ENCODE assay signal across 36 cellular contexts in genomic region chr13:51373451-51373850, GRCh38. TPM values are rescaled to one million over a fixed set of nuclear protein-coding genes. Genes with fewer than 3 reads are reported as not detected.
"Had no signal": no experiment of that assay in that cellular context is flagged by ENCODE, and none has a peak within 500 bp of the region (broad histone marks: within the 10 kb centered on the region; RNA-seq: fewer than 3 reads in every experiment).

No MANE protein-coding gene starts in this region.

- H3K27ac ChIP-seq: adrenal gland, body of pancreas, colonic mucosa, epithelial cell of prostate, esophagus squamous epithelium, gastroesophageal sphincter, WERI-Rb-1 had no signal

- H3K4me3 ChIP-seq: adrenal gland, body of pancreas, colonic mucosa, esophagus squamous epithelium, gastroesophageal sphincter had no signal

- H3K4me1 ChIP-seq: adrenal gland, body of pancreas, colonic mucosa, esophagus squamous epithelium, gastroesophageal sphincter had no signal

- H3K27me3 ChIP-seq: adrenal gland, body of pancreas, colonic mucosa, esophagus squamous epithelium, gastroesophageal sphincter had no signal

- H3K9me3 ChIP-seq: adrenal gland, body of pancreas, colonic mucosa, esophagus squamous epithelium, gastroesophageal sphincter had no signal

- FAIRE-seq: endometrium, endothelial cell of umbilical vein had no signal

- DNase-seq: activated B cell treated with CpG ODN at 0.5 μM for 24 hours; activated CD4-positive, alpha-beta T cell treated with anti-CD3 and anti-CD28 coated beads for 48 hours; activated CD4-positive, alpha-beta T cell treated with anti-CD3 and anti-CD28 coated beads, Interleukin-2, amount 50 U/mL, for 1 hour; activated CD4-positive, alpha-beta T cell treated with anti-CD3 and anti-CD28 coated beads, Interleukin-2, amount 50 U/mL, for 48 hours; activated CD8-positive, alpha-beta memory T cell treated with anti-CD3 and anti-CD28 coated beads for 24 hours; activated CD8-positive, alpha-beta T cell treated with anti-CD3 and anti-CD28 coated beads for 36 hours; activated effector memory CD4-positive, alpha-beta T cell treated with anti-CD3 and anti-CD28 coated beads, Interleukin-2, amount 50 U/mL, for 16 hours; activated naive CD4-positive, alpha-beta T cell treated with anti-CD3 and anti-CD28 coated beads for 36 hours; activated naive CD8-positive, alpha-beta T cell treated with anti-CD3 and anti-CD28 coated beads for 36 hours; activated naive CD8-positive, alpha-beta T cell treated with anti-CD3 and anti-CD28 coated beads, Interleukin-2, amount 50 U/mL, for 24 hours; activated T-cell treated with anti-CD3 and anti-CD28 coated beads, Interleukin-2, amount 50 U/mL, for 4 hours; adrenal gland; amygdala; aorta; body of pancreas; caudate nucleus; cerebellar nuclear complex; colonic mucosa; effector CD8-positive, alpha-beta T cell; esophagus squamous epithelium; foreskin melanocyte; T-helper 1 cell; T-helper 17 cell; T1000; WERI-Rb-1 had no signal

- ATAC-seq: activated CD4-positive, CD25-positive, alpha-beta regulatory T cell treated with anti-CD3 and anti-CD28 coated beads, Interleukin-2, amount 50 U/mL, for 24 hours; activated CD8-positive, alpha-beta T cell treated with anti-CD3 and anti-CD28 coated beads for 36 hours; activated naive CD8-positive, alpha-beta T cell treated with anti-CD3 and anti-CD28 coated beads, Interleukin-2, amount 50 U/mL, for 24 hours; activated T-cell treated with anti-CD3 and anti-CD28 coated beads, Interleukin-2, amount 50 U/mL, for 4 hours; body of pancreas; gastroesophageal sphincter; T-helper 17 cell had no signal

RNA-seq across cellular contexts. Expression of gene SERPINE3, which starts 34.0 kb away (rescaled TPM):
- total RNA-seq: activated B cell treated with CpG ODN at 0.5 μM for 24 hours; activated CD8-positive, alpha-beta T cell treated with anti-CD3 and anti-CD28 coated beads for 36 hours; activated naive CD4-positive, alpha-beta T cell treated with anti-CD3 and anti-CD28 coated beads for 36 hours; activated naive CD8-positive, alpha-beta T cell treated with anti-CD3 and anti-CD28 coated beads for 36 hours; activated T-cell treated with anti-CD3 and anti-CD28 coated beads, Interleukin-2, amount 50 U/mL, for 4 hours; activated T-helper 1 cell treated with anti-CD3 and anti-CD28 coated beads, Interleukin-12 subunit alpha, Interleukin-12 subunit beta, Interleukin-2, Interleukin-4 antibody, amounts not matched to agents 30 ng/mL and 10 ng/mL and 1 ng/mL, durations not matched to agents 14 hours and 24 hours and 36 hours; activated T-helper 2 cell treated with anti-CD3 and anti-CD28 coated beads, Interferon-gamma antibody, Interleukin-2, Interleukin-4, amounts not matched to agents 10 μg/mL and 5 μg/mL and 100 μg/mL, durations not matched to agents 14 hours and 24 hours and 36 hours; adrenal gland; aorta; body of pancreas; colonic mucosa; dermis microvascular lymphatic vessel endothelial cell; endothelial cell of umbilical vein; esophagus squamous epithelium; fibroblast of lung; fibroblast of villous mesenchyme; T-helper 17 cell had no signal
- polyA plus RNA-seq: aorta, endothelial cell of umbilical vein, esophagus, fibroblast of lung had no signal
